15 cellular contexts compared by ENCODE assay signal in the genomic region with DNA sequence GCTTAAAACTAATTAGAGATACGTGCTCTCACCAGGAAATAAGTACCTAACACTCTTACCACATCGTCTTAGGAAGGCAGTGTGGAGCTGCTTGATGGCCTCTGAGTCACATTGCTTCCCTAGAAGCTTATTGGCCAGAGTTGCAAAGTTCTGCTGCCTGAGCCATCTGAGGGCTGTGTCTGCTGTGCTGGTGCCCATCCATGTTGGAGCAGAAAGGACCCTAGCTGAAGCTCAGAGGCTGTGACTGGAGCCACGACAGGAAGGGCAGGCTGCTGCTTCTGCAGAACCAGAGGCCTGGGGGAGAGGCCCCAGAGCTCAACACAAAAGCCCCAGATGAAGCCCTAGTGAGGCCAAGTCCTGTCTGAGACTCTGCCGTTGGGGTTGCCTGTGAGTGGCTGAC.
A peak's percentile ranks its signal among the peaks of the same experiment; 100 is the strongest.
DNase-seq lines count a peak whose midpoint lies in the region; ATAC-seq and TF ChIP-seq lines count a peak whose summit lies in the region.
"Had no signal": no experiment of that assay in that cellular context is flagged by ENCODE, and none has a peak within 500 bp of the region (broad histone marks: within the 10 kb centered on the region; RNA-seq: fewer than 3 reads in every experiment).

No MANE protein-coding gene starts in this region.

- TF ChIP-seq CTCF in epithelial cell of proximal tubule (conservative IDR thresholded peaks at IDR 0.05; ENCODE audit: low read depth, low read length): peak; percentile 10

- no peak for ATAC-seq in GM19452 (IDR thresholded peaks at IDR 0.05; ENCODE audit: unreplicated experiment)
- ATAC-seq: activated CD4-positive, alpha-beta T cell treated with anti-CD3 and anti-CD28 coated beads for 36 hours; stimulated activated naive CD8-positive, alpha-beta T cell treated with anti-CD3 and anti-CD28 coated beads, Interleukin-15, Interleukin-2, amounts not matched to agents 100 U/mL and 50 U/mL, for 24 hours had no signal

- H3K4me3 ChIP-seq in epithelial cell of proximal tubule (ENCODE audit: low read depth, low read length): no peak overlapping the region
- H3K4me3 ChIP-seq: colonic mucosa had no signal

- peak; percentile 71 for DNase-seq in GM04503 (ENCODE audit: low read depth)
- DNase-seq in MV-4-11 (lab: John Stamatoyannopoulos, UW): peak; percentile 1
- DNase-seq in epithelial cell of proximal tubule (ENCODE audit: low read depth): no peak
- DNase-seq in non-pigmented ciliary epithelial cell (ENCODE audit: low read depth): peak; percentile 45
- DNase-seq in GM19238 (ENCODE audit: insufficient read length, low spot score): no peak
- DNase-seq in occipital lobe (lab: John Stamatoyannopoulos, UW): no peak
- DNase-seq: activated CD4-positive, alpha-beta T cell treated with anti-CD3 and anti-CD28 coated beads for 36 hours; activated gamma-delta T cell treated with Interleukin-2 at 50 U/mL for 16 hours; colonic mucosa; glutamatergic neuron; MM.1S; NCI-H526 treated with DMSO at 0.1 percent for 48 hours; stimulated activated CD4-positive, alpha-beta T cell treated with anti-CD3 and anti-CD28 coated beads, Interleukin-1b, Interleukin-23, amount 100 ng/mL, for 48 hours; stimulated activated naive CD8-positive, alpha-beta T cell treated with anti-CD3 and anti-CD28 coated beads, Interleukin-15, Interleukin-2, amounts not matched to agents 100 U/mL and 50 U/mL, for 24 hours had no signal

Comparison
In these comparisons a context has a peak if more than half of its experiments do, and no peak if none do; other contexts are left out.
1. DNase-seq: peak in GM04503 (single experiment), MV-4-11 (single experiment) and non-pigmented ciliary epithelial cell (single experiment); none in epithelial cell of proximal tubule (single experiment), GM19238 (single experiment) and occipital lobe (single experiment).